Comparison of ENCODE assay signal across 21 cellular contexts in the genomic region with DNA sequence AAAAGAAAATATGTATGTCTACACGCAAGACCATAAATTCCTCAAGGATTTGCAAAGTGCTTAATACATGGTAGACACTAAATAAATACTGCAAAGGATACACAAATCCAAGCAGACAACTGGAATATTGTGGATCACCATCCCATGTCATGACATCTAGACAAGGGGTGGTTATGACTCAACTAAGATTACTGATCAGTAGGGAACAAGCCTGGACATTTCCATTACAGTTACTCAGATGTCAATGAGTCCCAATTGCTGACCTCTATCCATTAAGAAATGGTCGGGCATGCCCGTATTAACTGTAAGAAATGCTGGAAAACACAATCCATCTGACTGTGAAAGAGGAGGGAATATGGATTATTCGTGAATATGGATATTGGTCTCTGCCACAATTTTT. TPM values are rescaled to one million over a fixed set of nuclear protein-coding genes. Genes with fewer than 3 reads are reported as not detected.
DNase-seq lines count a peak whose midpoint lies in the region; ATAC-seq, FAIRE-seq and TF ChIP-seq lines count a peak whose summit lies in the region.
"Had no signal": no experiment of that assay in that cellular context is flagged by ENCODE, and none has a peak within 500 bp of the region (broad histone marks: within the 10 kb centered on the region; RNA-seq: fewer than 3 reads in every experiment).

No MANE protein-coding gene starts in this region.

- DNase-seq in H54 (ENCODE audit: insufficient read length, low spot score) (no peak), RWPE1 (ENCODE audit: low spot score) (peak; percentile 58), epithelial cell of prostate (ENCODE audit: low read depth, low spot score) (peak; percentile 29), kidney tubule cell (ENCODE audit: low spot score) (peak; percentile 2), Karpas-422 (no peak)
- no peak for DNase-seq in CD8-positive, alpha-beta T cell
- DNase-seq in activated T-helper 2 cell treated with anti-CD3 and anti-CD28 coated beads, Interferon-gamma antibody, Interleukin-2, Interleukin-4, amounts not matched to agents 10 μg/mL and 5 μg/mL and 100 μg/mL, durations not matched to agents 14 hours and 24 hours and 36 hours (ENCODE audit: low spot score): no peak
- DNase-seq: Calu3; CD4-positive, alpha-beta memory T cell; EL; HFFc6; NCI-H1105; NCI-H1694 treated with DMSO at 0.1 percent for 48 hours; NK-92 treated with Interleukin-12 subunit alpha and Interleukin-12 subunit beta, amount 100 ng/mL, for 24 hours; Peyer's patch; SHP77 had no signal

- no peak for TF ChIP-seq POLR2A in H54 (IDR thresholded peaks at IDR 0.05; ENCODE audit: low read depth, low read length)

- H3K4me2 ChIP-seq in Karpas-422 (ENCODE audit: low read depth, low read length, poor library complexity, severe bottlenecking): no peak overlapping the region
- H3K4me2 ChIP-seq: A549 had no signal

- no peaks in the 10 kb centered on the region for H4K20me1 ChIP-seq in Karpas-422 (ENCODE audit: insufficient read depth, low read depth, low read length)

- CTCF ChIA-PET in RWPE1 (lab: Yijun Ruan, JAX): interaction anchor here (0.7 kb wide), 1 partner anchor 32 kb away, joined by 4 read pairs; no protein-coding TSS in a partner anchor
- CTCF ChIA-PET in CD8-positive, alpha-beta T cell (lab: Charles Lee): no interaction called here

- no peaks in the 10 kb centered on the region for H3K27me3 Mint-ChIP-seq in CD8-positive, alpha-beta T cell (ENCODE audit: low read depth)
- H3K27me3 Mint-ChIP-seq in activated T-helper 2 cell treated with anti-CD3 and anti-CD28 coated beads, Interferon-gamma antibody, Interleukin-2, Interleukin-4, amounts not matched to agents 10 μg/mL and 5 μg/mL and 100 μg/mL, durations not matched to agents 14 hours and 24 hours and 36 hours (ENCODE audit: low read depth): no peaks in the 10 kb centered on the region
- H3K27me3 Mint-ChIP-seq: CD4-positive, alpha-beta memory T cell; IgD-negative memory B cell had no signal

- H3K79me2 ChIP-seq in Karpas-422 (ENCODE audit: low read length): 0 out of 2 replicates have a peak, but pooled peaks cover 4% of the 10 kb centered on the region

- H3K27ac ChIP-seq in RWPE1: peak overlapping the region; percentile 54
- peak overlapping the region; percentile 32 for H3K27ac ChIP-seq in epithelial cell of prostate
- no peak overlapping the region for H3K27ac ChIP-seq in CD8-positive, alpha-beta T cell (ENCODE audit: low read depth, low read length)
- H3K27ac ChIP-seq in Karpas-422 (ENCODE audit: low read length): no peak overlapping the region
- H3K27ac ChIP-seq: A549, Peyer's patch, SK-N-MC had no signal

- H3K4me3 ChIP-seq in CD8-positive, alpha-beta T cell (ENCODE audit: low read depth, low read length): no peak overlapping the region
- no peak overlapping the region for H3K4me3 ChIP-seq in Karpas-422 (ENCODE audit: low read length)
- H3K4me3 ChIP-seq: A549, Peyer's patch, SK-N-MC had no signal

- no peak overlapping the region for H3K27ac Mint-ChIP-seq in CD8-positive, alpha-beta T cell
- no peak overlapping the region for H3K27ac Mint-ChIP-seq in activated T-helper 2 cell treated with anti-CD3 and anti-CD28 coated beads, Interferon-gamma antibody, Interleukin-2, Interleukin-4, amounts not matched to agents 10 μg/mL and 5 μg/mL and 100 μg/mL, durations not matched to agents 14 hours and 24 hours and 36 hours
- H3K27ac Mint-ChIP-seq: CD4-positive, alpha-beta memory T cell; HFFc6; IgD-negative memory B cell had no signal

- no peaks in the 10 kb centered on the region for H3K9me3 ChIP-seq in CD8-positive, alpha-beta T cell (ENCODE audit: low read length)
- H3K9me3 ChIP-seq in Karpas-422 (ENCODE audit: low read length): no peaks in the 10 kb centered on the region
- H3K9me3 ChIP-seq: A549, Peyer's patch had no signal

- POLR2A ChIA-PET in RWPE1 (lab: Yijun Ruan, JAX; ENCODE audit: low non-redundant PET): no interaction called here
- POLR2A ChIA-PET in CD8-positive, alpha-beta T cell (lab: Charles Lee): no interaction called here

- H3K36me3 ChIP-seq in CD8-positive, alpha-beta T cell (ENCODE audit: insufficient read depth, low read length): no peaks in the 10 kb centered on the region
- H3K36me3 ChIP-seq in Karpas-422 (ENCODE audit: insufficient read depth, low read length): peaks cover 35% of the 10 kb centered on the region
- H3K36me3 ChIP-seq: Peyer's patch had no signal

- no peak overlapping the region for H3K4me3 Mint-ChIP-seq in CD8-positive, alpha-beta T cell
- H3K4me3 Mint-ChIP-seq in activated T-helper 2 cell treated with anti-CD3 and anti-CD28 coated beads, Interferon-gamma antibody, Interleukin-2, Interleukin-4, amounts not matched to agents 10 μg/mL and 5 μg/mL and 100 μg/mL, durations not matched to agents 14 hours and 24 hours and 36 hours (ENCODE audit: low read depth): no peak overlapping the region
- H3K4me3 Mint-ChIP-seq: CD4-positive, alpha-beta memory T cell; HFFc6; IgD-negative memory B cell had no signal

- no peak overlapping the region for H2AFZ ChIP-seq in Karpas-422 (ENCODE audit: low read length)

- intact Hi-C loops in CD8-positive, alpha-beta T cell (cut with DNase I, micrococcal nuclease): no loop called here
- intact Hi-C loops in activated T-helper 2 cell treated with anti-CD3 and anti-CD28 coated beads, Interferon-gamma antibody, Interleukin-2, Interleukin-4, amounts not matched to agents 10 μg/mL and 5 μg/mL and 100 μg/mL, durations not matched to agents 14 hours and 24 hours and 36 hours (cut with micrococcal nuclease): no loop called here

- no peak for ATAC-seq in CD8-positive, alpha-beta T cell
- ATAC-seq: A549 had no signal

- H3K9ac ChIP-seq in Karpas-422 (ENCODE audit: low read length): no peak overlapping the region

- no peaks in the 10 kb centered on the region for H3K9me2 ChIP-seq in Karpas-422 (replicated peaks; ENCODE audit: insufficient read depth, low read length)

- H3K4me1 ChIP-seq in CD8-positive, alpha-beta T cell (ENCODE audit: insufficient read depth, low read length): no peaks in the 10 kb centered on the region
- no peaks in the 10 kb centered on the region for H3K4me1 ChIP-seq in Karpas-422 (ENCODE audit: low read length)
- H3K4me1 ChIP-seq: A549, Peyer's patch had no signal

- H3K9me3 Mint-ChIP-seq in CD8-positive, alpha-beta T cell: no peaks in the 10 kb centered on the region
- H3K9me3 Mint-ChIP-seq in activated T-helper 2 cell treated with anti-CD3 and anti-CD28 coated beads, Interferon-gamma antibody, Interleukin-2, Interleukin-4, amounts not matched to agents 10 μg/mL and 5 μg/mL and 100 μg/mL, durations not matched to agents 14 hours and 24 hours and 36 hours: no peaks in the 10 kb centered on the region
- H3K9me3 Mint-ChIP-seq: CD4-positive, alpha-beta memory T cell; HFFc6; IgD-negative memory B cell had no signal

- peak; percentile 30 for FAIRE-seq in H54 (lab: Jason Lieb, UNC)
- FAIRE-seq: A549, GM12891, H1 had no signal

- no peak for TF ChIP-seq CTCF in RWPE1 (conservative IDR thresholded peaks at IDR 0.05; ENCODE audit: low read depth)
- TF ChIP-seq CTCF in CD8-positive, alpha-beta T cell (IDR thresholded peaks at IDR 0.05): no peak

- peaks cover 11% of the 10 kb centered on the region for H3K36me3 Mint-ChIP-seq in CD8-positive, alpha-beta T cell
- peaks cover 53% of the 10 kb centered on the region for H3K36me3 Mint-ChIP-seq in activated T-helper 2 cell treated with anti-CD3 and anti-CD28 coated beads, Interferon-gamma antibody, Interleukin-2, Interleukin-4, amounts not matched to agents 10 μg/mL and 5 μg/mL and 100 μg/mL, durations not matched to agents 14 hours and 24 hours and 36 hours (ENCODE audit: low read depth)

- no peaks in the 10 kb centered on the region for H3K4me1 Mint-ChIP-seq in CD8-positive, alpha-beta T cell (ENCODE audit: low read depth)
- no peaks in the 10 kb centered on the region for H3K4me1 Mint-ChIP-seq in activated T-helper 2 cell treated with anti-CD3 and anti-CD28 coated beads, Interferon-gamma antibody, Interleukin-2, Interleukin-4, amounts not matched to agents 10 μg/mL and 5 μg/mL and 100 μg/mL, durations not matched to agents 14 hours and 24 hours and 36 hours (ENCODE audit: low read depth)
- H3K4me1 Mint-ChIP-seq: IgD-negative memory B cell had no signal

- H3K27me3 ChIP-seq in CD8-positive, alpha-beta T cell (ENCODE audit: insufficient read depth, low read length): no peaks in the 10 kb centered on the region
- H3K27me3 ChIP-seq in Karpas-422 (ENCODE audit: low read length): no peaks in the 10 kb centered on the region
- H3K27me3 ChIP-seq: Peyer's patch had no signal

RNA-seq across cellular contexts. Expression of a gene that starts 27.6 kb away (rescaled TPM):
- total RNA-seq in CD8-positive, alpha-beta T cell: 10 to 100 TPM; 11.7 to 13.7 TPM
- total RNA-seq in activated T-helper 2 cell treated with anti-CD3 and anti-CD28 coated beads, Interferon-gamma antibody, Interleukin-2, Interleukin-4, amounts not matched to agents 10 μg/mL and 5 μg/mL and 100 μg/mL, durations not matched to agents 14 hours and 24 hours and 36 hours: 11.3 and 12.1 TPM in 2 replicates
- total RNA-seq in Karpas-422 (2014; rRNA removed; shearing (Covaris generic); ENCODE audit: low replicate concordance): 10.0 and 30.6 TPM in 2 replicates

RNA-seq across cellular contexts. Expression of a gene that starts 37.1 kb away (rescaled TPM):
- total RNA-seq in CD8-positive, alpha-beta T cell: 1 to 10 TPM; 5.3 to 9.9 TPM
- total RNA-seq in activated T-helper 2 cell treated with anti-CD3 and anti-CD28 coated beads, Interferon-gamma antibody, Interleukin-2, Interleukin-4, amounts not matched to agents 10 μg/mL and 5 μg/mL and 100 μg/mL, durations not matched to agents 14 hours and 24 hours and 36 hours: 51.6 and 54.3 TPM in 2 replicates
- total RNA-seq in Karpas-422 (2014; rRNA removed; shearing (Covaris generic); ENCODE audit: low replicate concordance): 11.5 and 27.7 TPM in 2 replicates

Comparison
In these comparisons a context has a peak if more than half of its experiments do, and no peak if none do; other contexts are left out.
1. DNase-seq: peak in RWPE1 (single experiment), epithelial cell of prostate (single experiment) and kidney tubule cell (single experiment); none in H54 (single experiment), CD8-positive, alpha-beta T cell (0 of 7), activated T-helper 2 cell treated with anti-CD3 and anti-CD28 coated beads, Interferon-gamma antibody, Interleukin-2, Interleukin-4, amounts not matched to agents 10 μg/mL and 5 μg/mL and 100 μg/mL, durations not matched to agents 14 hours and 24 hours and 36 hours (single experiment) and Karpas-422 (single experiment).
2. H3K27ac ChIP-seq: peak in RWPE1 (single experiment) and epithelial cell of prostate (single experiment); none in CD8-positive, alpha-beta T cell (single experiment) and Karpas-422 (single experiment).